8 cellular contexts compared by ENCODE assay signal in the genomic region with DNA sequence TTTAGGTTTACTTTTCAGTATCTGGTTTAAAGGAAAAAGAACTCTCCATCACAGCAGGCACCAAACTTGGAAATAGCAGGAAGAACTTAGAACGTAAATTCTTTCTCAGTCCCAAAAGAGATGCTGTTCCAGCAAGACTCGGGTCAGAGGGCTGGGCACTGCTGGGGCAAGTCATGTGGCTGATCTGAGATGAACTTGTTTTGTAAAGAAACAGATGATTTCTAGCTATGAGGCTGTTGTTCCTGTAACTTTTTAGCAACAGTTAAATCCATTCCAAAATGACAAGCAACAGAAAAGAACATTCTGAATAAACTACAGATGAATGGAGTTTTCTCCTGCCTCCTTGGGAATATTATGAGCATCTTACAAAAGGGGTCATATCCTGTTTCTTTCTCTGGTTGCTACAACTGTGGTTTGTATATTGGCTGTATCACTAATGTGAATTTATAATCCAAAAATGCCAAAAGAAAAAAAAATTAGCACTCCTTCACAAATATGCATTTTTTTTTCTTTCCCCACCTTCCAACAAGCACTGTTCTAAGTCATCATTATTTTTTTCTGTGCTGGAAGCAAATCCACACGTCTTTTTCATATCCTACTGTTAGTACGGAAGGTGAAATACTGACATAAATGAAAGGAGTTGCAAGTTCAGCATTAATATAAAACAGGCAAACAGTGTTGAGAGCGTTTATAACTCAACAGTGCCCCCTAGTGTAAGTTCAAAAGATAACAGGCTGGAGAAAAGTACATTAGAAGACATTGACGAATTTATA. TPM values are rescaled to one million over a fixed set of nuclear protein-coding genes. Genes with fewer than 3 reads are reported as not detected.
DNase-seq lines count a peak whose midpoint lies in the region; ATAC-seq and TF ChIP-seq lines count a peak whose summit lies in the region.

No MANE protein-coding gene starts in this region.

- H3K27me3 ChIP-seq in RWPE2 (ENCODE audit: insufficient read depth, poor library complexity, severe bottlenecking) (no peaks in the 10 kb centered on the region), muscle layer of duodenum (ENCODE audit: low read depth, low read length) (no peaks in the 10 kb centered on the region)

- no peaks in the 10 kb centered on the region for H3K36me3 ChIP-seq in RWPE2 (ENCODE audit: low read depth)
- no peaks in the 10 kb centered on the region for H3K36me3 ChIP-seq in muscle layer of duodenum (ENCODE audit: control insufficient read depth in 1 of 2, insufficient read depth in 2 of 2, low read length in 2 of 2)

- no peak for TF ChIP-seq POLR2A in erythroblast (IDR thresholded peaks at IDR 0.05; ENCODE audit: low read length)

- intact Hi-C loops in activated CD8-positive, alpha-beta T cell treated with anti-CD3 and anti-CD28 coated beads for 36 hours (cut with micrococcal nuclease), result loop anchor here (10.0 kb wide), 1 partner anchor 264 kb away; a partner anchor contains a TSS

- peaks cover 10% of the 10 kb centered on the region for H3K27me3 Mint-ChIP-seq in activated CD8-positive, alpha-beta T cell treated with anti-CD3 and anti-CD28 coated beads for 36 hours
- peaks cover 4% of the 10 kb centered on the region for H3K27me3 Mint-ChIP-seq in activated CD8-positive, alpha-beta T cell treated with anti-CD3 and anti-CD28 coated beads, Interleukin-2, amount 10 ng/mL, durations not matched to agents 7 days and 5 days (ENCODE audit: low read depth)

- no peaks in the 10 kb centered on the region for H3K36me3 Mint-ChIP-seq in activated CD8-positive, alpha-beta T cell treated with anti-CD3 and anti-CD28 coated beads for 36 hours (ENCODE audit: low read depth)
- H3K36me3 Mint-ChIP-seq in activated CD8-positive, alpha-beta T cell treated with anti-CD3 and anti-CD28 coated beads, Interleukin-2, amount 10 ng/mL, durations not matched to agents 7 days and 5 days (ENCODE audit: low read depth), result no peaks in the 10 kb centered on the region

- H3K4me1 Mint-ChIP-seq in activated CD8-positive, alpha-beta T cell treated with anti-CD3 and anti-CD28 coated beads for 36 hours (ENCODE audit: low read depth), result no peaks in the 10 kb centered on the region
- no peaks in the 10 kb centered on the region for H3K4me1 Mint-ChIP-seq in activated CD8-positive, alpha-beta T cell treated with anti-CD3 and anti-CD28 coated beads, Interleukin-2, amount 10 ng/mL, durations not matched to agents 7 days and 5 days (ENCODE audit: low read depth)

- H3K27ac Mint-ChIP-seq in activated CD8-positive, alpha-beta T cell treated with anti-CD3 and anti-CD28 coated beads for 36 hours, result no peak overlapping the region
- no peak overlapping the region for H3K27ac Mint-ChIP-seq in activated CD8-positive, alpha-beta T cell treated with anti-CD3 and anti-CD28 coated beads, Interleukin-2, amount 10 ng/mL, durations not matched to agents 7 days and 5 days

- peaks cover 2% of the 10 kb centered on the region for H3K9me3 Mint-ChIP-seq in activated CD8-positive, alpha-beta T cell treated with anti-CD3 and anti-CD28 coated beads for 36 hours
- no peaks in the 10 kb centered on the region for H3K9me3 Mint-ChIP-seq in activated CD8-positive, alpha-beta T cell treated with anti-CD3 and anti-CD28 coated beads, Interleukin-2, amount 10 ng/mL, durations not matched to agents 7 days and 5 days (ENCODE audit: insufficient read depth)

- POLR2A ChIA-PET in activated CD8-positive, alpha-beta T cell treated with anti-CD3 and anti-CD28 coated beads for 36 hours (lab: Charles Lee), result no interaction called here
- POLR2A ChIA-PET in activated CD8-positive, alpha-beta T cell treated with anti-CD3 and anti-CD28 coated beads, Interleukin-2, amount 10 ng/mL, durations not matched to agents 7 days and 5 days (lab: Charles Lee), result no interaction called here

- CTCF ChIA-PET in activated CD8-positive, alpha-beta T cell treated with anti-CD3 and anti-CD28 coated beads for 36 hours (lab: Charles Lee), result interaction anchor here (1.1 kb wide), 1 partner anchor 122 kb away, joined by 3 read pairs; no protein-coding TSS in a partner anchor
- CTCF ChIA-PET in activated CD8-positive, alpha-beta T cell treated with anti-CD3 and anti-CD28 coated beads, Interleukin-2, amount 10 ng/mL, durations not matched to agents 7 days and 5 days (lab: Charles Lee), result no interaction called here

- H3K4me3 Mint-ChIP-seq in activated CD8-positive, alpha-beta T cell treated with anti-CD3 and anti-CD28 coated beads for 36 hours, result no peak overlapping the region
- no peak overlapping the region for H3K4me3 Mint-ChIP-seq in activated CD8-positive, alpha-beta T cell treated with anti-CD3 and anti-CD28 coated beads, Interleukin-2, amount 10 ng/mL, durations not matched to agents 7 days and 5 days

- no peak for ATAC-seq in activated CD8-positive, alpha-beta T cell treated with anti-CD3 and anti-CD28 coated beads for 36 hours
- ATAC-seq in activated CD8-positive, alpha-beta T cell treated with anti-CD3 and anti-CD28 coated beads, Interleukin-2, amount 10 ng/mL, durations not matched to agents 7 days and 5 days, result no peak
- peak; percentile 45; the same call in 1 of the 3 replicates for ATAC-seq in RWPE2 (ENCODE audit: low read depth)
- no peak for ATAC-seq in GM19395 (IDR thresholded peaks at IDR 0.05; ENCODE audit: unreplicated experiment)
- no peak for ATAC-seq in HG03045 (IDR thresholded peaks at IDR 0.05; ENCODE audit: unreplicated experiment)

- DNase-seq in activated CD8-positive, alpha-beta T cell treated with anti-CD3 and anti-CD28 coated beads for 36 hours, result no peak
- DNase-seq in activated CD8-positive, alpha-beta T cell treated with anti-CD3 and anti-CD28 coated beads, Interleukin-2, amount 10 ng/mL, durations not matched to agents 7 days and 5 days, result no peak
- DNase-seq in LHCN-M2 (ENCODE audit: low read depth) (peak; percentile 78), RWPE2 (ENCODE audit: low spot score) (no peak), erythroblast (lab: John Stamatoyannopoulos, UW) (peak; percentile 38 to 63)

- H3K4me3 ChIP-seq in RWPE2 (ENCODE audit: severe bottlenecking) (no peak overlapping the region), muscle layer of duodenum (ENCODE audit: low read depth in 1 of 2, low read length in 2 of 2) (no peak overlapping the region)

- no peak overlapping the region for H3K27ac ChIP-seq in RWPE2 (ENCODE audit: poor library complexity, severe bottlenecking)
- peak overlapping the region; percentile 65 for H3K27ac ChIP-seq in muscle layer of duodenum (ENCODE audit: low read length)

- TF ChIP-seq CTCF in activated CD8-positive, alpha-beta T cell treated with anti-CD3 and anti-CD28 coated beads for 36 hours (IDR thresholded peaks at IDR 0.05), result peak; percentile 85
- TF ChIP-seq CTCF in RWPE2 (IDR thresholded peaks at IDR 0.05; ENCODE audit: poor library complexity, severe bottlenecking), result peak; percentile 91

- no peaks in the 10 kb centered on the region for H3K9me3 ChIP-seq in RWPE2 (ENCODE audit: severe bottlenecking)
- no peaks in the 10 kb centered on the region for H3K9me3 ChIP-seq in muscle layer of duodenum (ENCODE audit: control insufficient read depth in 1 of 2, low read length in 2 of 2)

- H3K4me1 ChIP-seq in RWPE2 (ENCODE audit: insufficient read depth, poor library complexity, severe bottlenecking), result peaks cover 7% of the 10 kb centered on the region
- peaks cover 0 to 3% of the 10 kb centered on the region in 2 donors for H3K4me1 ChIP-seq in muscle layer of duodenum (ENCODE audit: control insufficient read depth in 1 of 2, insufficient read depth in 2 of 2, low read length in 2 of 2)

RNA-seq across cellular contexts. Expression of a gene that starts 31.0 kb away (rescaled TPM):
- total RNA-seq in activated CD8-positive, alpha-beta T cell treated with anti-CD3 and anti-CD28 coated beads for 36 hours, result not detected
- not detected for total RNA-seq in activated CD8-positive, alpha-beta T cell treated with anti-CD3 and anti-CD28 coated beads, Interleukin-2, amount 10 ng/mL, durations not matched to agents 7 days and 5 days
- not detected in 2 replicates for total RNA-seq in LHCN-M2 (2014; rRNA removed)
- not detected for polyA plus RNA-seq in LHCN-M2 (2012)

Comparison
In these comparisons a context has a peak if more than half of its experiments do, and no peak if none do; other contexts are left out.
1. DNase-seq: peak in LHCN-M2 (single experiment) and erythroblast (2 of 2); none in activated CD8-positive, alpha-beta T cell treated with anti-CD3 and anti-CD28 coated beads for 36 hours (single experiment), activated CD8-positive, alpha-beta T cell treated with anti-CD3 and anti-CD28 coated beads, Interleukin-2, amount 10 ng/mL, durations not matched to agents 7 days and 5 days (single experiment) and RWPE2 (single experiment).